Comparison of ENCODE assay signal across 12 cellular contexts in the genomic region with DNA sequence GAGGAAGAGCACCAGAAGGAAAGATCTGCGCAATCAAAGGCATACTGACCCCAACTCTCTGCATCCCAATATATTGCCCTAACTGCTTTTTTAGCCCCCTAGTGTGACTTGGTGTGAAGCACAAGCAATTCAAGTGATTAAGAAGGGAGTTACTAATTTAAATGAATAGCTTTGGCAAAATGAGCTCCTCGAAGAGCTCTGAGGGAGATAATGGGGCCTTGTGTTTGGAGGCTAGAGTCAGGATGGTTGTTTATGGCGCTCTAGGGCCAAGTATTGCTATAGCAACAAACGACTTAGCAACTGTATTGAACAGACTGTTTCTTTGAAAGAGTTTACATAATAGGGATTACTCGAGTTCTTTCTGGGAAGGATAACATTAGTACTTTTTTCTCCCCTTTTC. TPM values are rescaled to one million over a fixed set of nuclear protein-coding genes. Genes with fewer than 3 reads are reported as not detected.
A peak's percentile ranks its signal among the peaks of the same experiment; 100 is the strongest.
DNase-seq lines count a peak whose midpoint lies in the region; ATAC-seq and TF ChIP-seq lines count a peak whose summit lies in the region.
"Had no signal": no experiment of that assay in that cellular context is flagged by ENCODE, and none has a peak within 500 bp of the region (broad histone marks: within the 10 kb centered on the region; RNA-seq: fewer than 3 reads in every experiment).

No MANE protein-coding gene starts in this region.

- DNase-seq in A673 (ENCODE audit: low spot score) (peak; percentile 66), Karpas-422 (peak; percentile 71), cerebellar cortex (ENCODE audit: low spot score) (peak; percentile 26), lower lobe of right lung (no peak), hepatic stellate cell (ENCODE audit: low spot score) (no peak), psoas muscle (no peak), GM13977 (ENCODE audit: low spot score) (no peak)
- DNase-seq: NCI-H510A treated with DMSO at 0.1 percent for 48 hours; stimulated activated CD4-positive, alpha-beta T cell treated with anti-CD3 and anti-CD28 coated beads, Interleukin-4, amount 100 ng/mL, for 24 hours; WERI-Rb-1 had no signal

- ATAC-seq in lower lobe of right lung (peak; percentile 51 to 53), psoas muscle (no peak), HG03097 (IDR thresholded peaks at IDR 0.05; ENCODE audit: low FRiP score, unreplicated experiment) (no peak)

- no TSS peak for BruUV-seq in A673 (replicated peaks; lab: Mats Ljungman, UMichigan)

- H4K20me1 ChIP-seq in Karpas-422 (ENCODE audit: insufficient read depth, low read depth, low read length): no peaks in the 10 kb centered on the region

- 0 out of 2 replicates have a peak, but pooled peaks have one; percentile 29 for TF ChIP-seq CTCF in A673 (conservative IDR thresholded peaks at IDR 0.05; ENCODE audit: low read depth, low read length)
- no peak for TF ChIP-seq CTCF in lower lobe of right lung (IDR thresholded peaks at IDR 0.05)
- TF ChIP-seq CTCF in psoas muscle (IDR thresholded peaks at IDR 0.05): no peak
- TF ChIP-seq CTCF in GM13977 (IDR thresholded peaks at IDR 0.05; ENCODE audit: extremely low read depth, insufficient read depth, missing control alignments): no peak

- H3K36me3 ChIP-seq in A673 (ENCODE audit: insufficient read depth, low read length, poor library complexity, severe bottlenecking) (no peaks in the 10 kb centered on the region), Karpas-422 (ENCODE audit: insufficient read depth, low read length) (no peaks in the 10 kb centered on the region), lower lobe of right lung (no peaks in the 10 kb centered on the region), psoas muscle (ENCODE audit: insufficient read depth in 1 of 2, low read depth in 1 of 2) (no peaks in the 10 kb centered on the region)
- H3K36me3 ChIP-seq: WERI-Rb-1 had no signal

- H3K9me3 ChIP-seq in A673 (ENCODE audit: low read depth, low read length, poor library complexity, severe bottlenecking) (no peaks in the 10 kb centered on the region), Karpas-422 (ENCODE audit: low read length) (no peaks in the 10 kb centered on the region), lower lobe of right lung (no peaks in the 10 kb centered on the region), psoas muscle (no peaks in the 10 kb centered on the region)

- H3K27me3 ChIP-seq in A673 (replicated peaks; ENCODE audit: insufficient read depth, low read depth, low read length, poor library complexity) (no peaks in the 10 kb centered on the region), Karpas-422 (ENCODE audit: low read length) (no peaks in the 10 kb centered on the region), lower lobe of right lung (ENCODE audit: low read depth) (no peaks in the 10 kb centered on the region), psoas muscle (ENCODE audit: insufficient read depth in 3 of 3, low read length in 2 of 3) (no peaks in the 10 kb centered on the region)

- intact Hi-C loops in A673 (cut with micrococcal nuclease; ENCODE audit: unreplicated experiment): loop anchor here (5.0 kb wide), 1 partner anchor 131 kb away; no protein-coding TSS in a partner anchor
- intact Hi-C loops in lower lobe of right lung (cut with DNase I): no loop called here
- intact Hi-C loops in psoas muscle (cut with DNase I): loop anchor here in 1 of 2 donors (5.0 kb wide), 1 partner anchor 211 kb away; no protein-coding TSS in a partner anchor

- POLR2A ChIA-PET in A673 (lab: Charles Lee; ENCODE audit: low non-redundant PET): no interaction called here

- H3K79me2 ChIP-seq in Karpas-422 (ENCODE audit: low read length): no peaks in the 10 kb centered on the region

- H3K4me2 ChIP-seq in Karpas-422 (ENCODE audit: low read depth, low read length, poor library complexity, severe bottlenecking): peak overlapping the region; percentile 70

- H3K9me2 ChIP-seq in Karpas-422 (replicated peaks; ENCODE audit: insufficient read depth, low read length): no peaks in the 10 kb centered on the region

- H3K27ac ChIP-seq in A673 (ENCODE audit: low read depth, low read length, poor library complexity, severe bottlenecking): no peak overlapping the region
- peak overlapping the region; percentile 92 for H3K27ac ChIP-seq in Karpas-422 (ENCODE audit: low read length)
- peak overlapping the region; percentile 51 for H3K27ac ChIP-seq in lower lobe of right lung
- H3K27ac ChIP-seq in psoas muscle: no peak overlapping the region
- H3K27ac ChIP-seq: WERI-Rb-1 had no signal

- H2AFZ ChIP-seq in Karpas-422 (ENCODE audit: low read length): no peak overlapping the region

- in situ Hi-C loops in GM13977 (cut with MboI; ENCODE audit: low pct_unique_long_range_greater_than_20kb, low sequenced_read_pairs, unreplicated experiment): loop anchor here (10.0 kb wide), 1 partner anchor 203 kb away; no protein-coding TSS in a partner anchor

- H3K9ac ChIP-seq in Karpas-422 (ENCODE audit: low read length): no peak overlapping the region

- H3K4me1 ChIP-seq in A673 (ENCODE audit: insufficient read depth, low read length, poor library complexity, severe bottlenecking) (peaks cover 62% of the 10 kb centered on the region), Karpas-422 (ENCODE audit: low read length) (peaks cover 95% of the 10 kb centered on the region), lower lobe of right lung (peaks cover 8% of the 10 kb centered on the region), psoas muscle (no peaks in the 10 kb centered on the region)

- WGBS in psoas muscle, 3 donors: 45 to 52% (median 51%) methylated on average over 5 of the region's 5 CpGs

- CTCF ChIA-PET in A673 (lab: Charles Lee): interaction anchor here (0.7 kb wide), 1 partner anchor 195 kb away, joined by 3 read pairs; no protein-coding TSS in a partner anchor

- H3K4me3 ChIP-seq in A673 (ENCODE audit: low read depth, low read length, poor library complexity, severe bottlenecking) (no peak overlapping the region), Karpas-422 (ENCODE audit: low read length) (no peak overlapping the region), lower lobe of right lung (no peak overlapping the region), psoas muscle (no peak overlapping the region)

RNA-seq across cellular contexts. Expression of gene C5orf58, which starts 11.5 kb away (rescaled TPM):
- total RNA-seq in A673 (2021) (not detected in 2 replicates), lower lobe of right lung (not detected), psoas muscle (not detected)
- total RNA-seq in Karpas-422 (2014; rRNA removed; shearing (Covaris generic); ENCODE audit: low replicate concordance): 7.8 TPM in 1 of 2 replicates, not detected in the other
- not detected for polyA plus RNA-seq in psoas muscle
- polyA plus RNA-seq: BJ had no signal

Comparison
In these comparisons a context has a peak if more than half of its experiments do, and no peak if none do; other contexts are left out.
1. DNase-seq: peak in A673 (single experiment), Karpas-422 (single experiment) and cerebellar cortex (single experiment); none in lower lobe of right lung (single experiment), hepatic stellate cell (single experiment), psoas muscle (0 of 2) and GM13977 (single experiment).
2. H3K27ac ChIP-seq: peak in Karpas-422 (single experiment) and lower lobe of right lung (single experiment); none in A673 (single experiment) and psoas muscle (single experiment).
3. ATAC-seq: peak in lower lobe of right lung (2 of 2); none in psoas muscle (0 of 4) and HG03097 (single experiment).